ENCODE assay signal across 10 cellular contexts in genomic region chr2:119862127-119862889, GRCh38.
DNase-seq lines count a peak whose midpoint lies in the region; ATAC-seq and FAIRE-seq lines count a peak whose summit lies in the region.
"Had no signal": no experiment of that assay in that cellular context is flagged by ENCODE, and none has a peak within 500 bp of the region (broad histone marks: within the 10 kb centered on the region; RNA-seq: fewer than 3 reads in every experiment).

No MANE protein-coding gene starts in this region.

- H3K36me3 Mint-ChIP-seq in activated naive CD8-positive, alpha-beta T cell treated with anti-CD3 and anti-CD28 coated beads, Interleukin-2, amount 10 ng/mL, durations not matched to agents 7 days and 5 days = peaks cover 36% of the 10 kb centered on the region

- H3K9me3 Mint-ChIP-seq in activated naive CD8-positive, alpha-beta T cell treated with anti-CD3 and anti-CD28 coated beads, Interleukin-2, amount 10 ng/mL, durations not matched to agents 7 days and 5 days = peaks cover 7% of the 10 kb centered on the region

- peak overlapping the region; percentile 71 for H3K27ac Mint-ChIP-seq in activated naive CD8-positive, alpha-beta T cell treated with anti-CD3 and anti-CD28 coated beads, Interleukin-2, amount 10 ng/mL, durations not matched to agents 7 days and 5 days

- no peak for FAIRE-seq in urothelium cell line (lab: Jason Lieb, UNC)

- POLR2A ChIA-PET in activated naive CD8-positive, alpha-beta T cell treated with anti-CD3 and anti-CD28 coated beads, Interleukin-2, amount 10 ng/mL, durations not matched to agents 7 days and 5 days (lab: Charles Lee) = no interaction called here

- ATAC-seq in GM18502 (IDR thresholded peaks at IDR 0.05; ENCODE audit: poor library complexity, unreplicated experiment) = peak; percentile 84
- ATAC-seq in GM19467 (IDR thresholded peaks at IDR 0.05; ENCODE audit: unreplicated experiment) = peak; percentile 70
- peak; percentile 83 for ATAC-seq in HG03095 (IDR thresholded peaks at IDR 0.05; ENCODE audit: unreplicated experiment)
- peak; percentile 75 for ATAC-seq in activated naive CD8-positive, alpha-beta T cell treated with anti-CD3 and anti-CD28 coated beads, Interleukin-2, amount 10 ng/mL, durations not matched to agents 7 days and 5 days (ENCODE audit: low read depth)

- H3K27me3 Mint-ChIP-seq in activated naive CD8-positive, alpha-beta T cell treated with anti-CD3 and anti-CD28 coated beads, Interleukin-2, amount 10 ng/mL, durations not matched to agents 7 days and 5 days = no peaks in the 10 kb centered on the region

- DNase-seq in activated naive CD8-positive, alpha-beta T cell treated with anti-CD3 and anti-CD28 coated beads, Interleukin-2, amount 10 ng/mL, durations not matched to agents 7 days and 5 days = no peak
- DNase-seq in dermis blood vessel endothelial cell (no peak), GF-D8 (lab: John Stamatoyannopoulos, UW) (no peak), ureter (ENCODE audit: low spot score) (no peak), urothelium cell line (ENCODE audit: low spot score) (no peak)
- DNase-seq: activated CD4-positive, alpha-beta T cell treated with anti-CD3 and anti-CD28 coated beads for 4 hours; DMS79 treated with DMSO at 0.1 percent for 48 hours had no signal

- peaks cover 32% of the 10 kb centered on the region for H3K4me1 Mint-ChIP-seq in activated naive CD8-positive, alpha-beta T cell treated with anti-CD3 and anti-CD28 coated beads, Interleukin-2, amount 10 ng/mL, durations not matched to agents 7 days and 5 days

- peak overlapping the region; percentile 55 for H3K4me3 Mint-ChIP-seq in activated naive CD8-positive, alpha-beta T cell treated with anti-CD3 and anti-CD28 coated beads, Interleukin-2, amount 10 ng/mL, durations not matched to agents 7 days and 5 days
